8 cellular contexts compared by ENCODE assay signal in genomic region chr17:74750327-74751069, GRCh38. TPM values are rescaled to one million over a fixed set of nuclear protein-coding genes. Genes with fewer than 3 reads are reported as not detected.
DNase-seq lines count a peak whose midpoint lies in the region; ATAC-seq, FAIRE-seq and TF ChIP-seq lines count a peak whose summit lies in the region.

No MANE protein-coding gene starts in this region.

- H3K4me1 ChIP-seq in DND-41 (ENCODE audit: insufficient read depth, low read length) (peaks cover 65% of the 10 kb centered on the region), PC-9 (replicated peaks; ENCODE audit: insufficient read depth) (peaks cover 32% of the 10 kb centered on the region), pancreas (peaks cover 18 to 24% (median 23%) of the 10 kb centered on the region in 3 donors)

- peak overlapping the region; percentile 94 to 99 for H3K4me3 ChIP-seq in DND-41 (ENCODE audit: low read depth in 1 of 2, low read length in 2 of 2)
- H3K4me3 ChIP-seq in PC-9 = peak overlapping the region; percentile 99
- peak overlapping the region; percentile 55 to 98 (median 88) for H3K4me3 ChIP-seq in pancreas

- H3K79me2 ChIP-seq in DND-41 (ENCODE audit: insufficient read depth, low read length) (peaks cover 79% of the 10 kb centered on the region), PC-9 (ENCODE audit: low read depth) (peaks cover 62% of the 10 kb centered on the region)

- no TSS peak for BruUV-seq in PC-9 (replicated peaks; lab: Mats Ljungman, UMichigan)

- WGBS in pancreas, 2 donors = 8 to 15% methylated on average over 13 of the region's 13 CpGs

- H4K20me1 ChIP-seq in DND-41 (ENCODE audit: insufficient read depth, low read length) (peaks cover 67% of the 10 kb centered on the region), PC-9 (ENCODE audit: insufficient read depth) (peaks cover 15% of the 10 kb centered on the region)

- H3K9ac ChIP-seq in DND-41 (ENCODE audit: low read depth, low read length) = peak overlapping the region; percentile 98

- FAIRE-seq in pancreas (lab: Jason Lieb, UNC) = no peak

- no peak for ATAC-seq in DND-41 (ENCODE audit: insufficient read depth, low read depth)
- peak; percentile 7 for ATAC-seq in esophagus mucosa
- peak; percentile 71 to 78 (median 77) for ATAC-seq in pancreas
- ATAC-seq in HG03521 (IDR thresholded peaks at IDR 0.05; ENCODE audit: unreplicated experiment) = no peak
- no peak for ATAC-seq in HG03045 (IDR thresholded peaks at IDR 0.05; ENCODE audit: unreplicated experiment)

- in situ Hi-C loops in KBM-7 (cut with MboI; ENCODE audit: low pct_unique_long_range_greater_than_20kb, low sequenced_read_pairs) = no loop called here

- H3K27me3 ChIP-seq in DND-41 (ENCODE audit: insufficient read depth, low read length, poor library complexity) (no peaks in the 10 kb centered on the region), PC-9 (ENCODE audit: insufficient read depth, low read depth) (no peaks in the 10 kb centered on the region), pancreas (no peaks in the 10 kb centered on the region)

- H2AFZ ChIP-seq in DND-41 (ENCODE audit: low read depth, low read length) = no peak overlapping the region
- no peak overlapping the region for H2AFZ ChIP-seq in PC-9

- H3K9me2 ChIP-seq in PC-9 (ENCODE audit: insufficient read depth) = no peaks in the 10 kb centered on the region

- CTCF ChIA-PET in PC-9 (lab: Charles Lee) = interaction anchor here (0.6 to 1.5 kb wide), 5 partner anchors 20 to 199 kb away, joined by 3 to 13 read pairs (median 7); no protein-coding TSS in a partner anchor

- intact Hi-C loops in PC-9 (cut with micrococcal nuclease; ENCODE audit: unreplicated experiment) = loop anchor here (1.0 kb wide), 1 partner anchor 8 kb away; no protein-coding TSS in a partner anchor
- intact Hi-C loops in pancreas (cut with DNase I) = loop anchor here in 1 of 3 donors (2.0 kb wide), 1 partner anchor 18 kb away; no protein-coding TSS in a partner anchor

- peak overlapping the region; percentile 100 for H3K4me2 ChIP-seq in DND-41 (ENCODE audit: insufficient read depth, low read length)
- H3K4me2 ChIP-seq in PC-9 = peak overlapping the region; percentile 97

- peak; percentile 49 for DNase-seq in DND-41
- DNase-seq in PC-9 = peak; percentile 62 to 70
- peak; percentile 82 to 98 (median 94) for DNase-seq in pancreas
- DNase-seq in KBM-7 = no peak
- no peak for DNase-seq in NAMALWA (ENCODE audit: low spot score)

- peak; percentile 31 for TF ChIP-seq CTCF in DND-41 (IDR thresholded peaks at IDR 0.05; ENCODE audit: borderline replicate concordance, extremely low read depth, low read length, poor library complexity, severe bottlenecking)
- no peak for TF ChIP-seq CTCF in PC-9 (conservative IDR thresholded peaks at IDR 0.05)
- no peak for TF ChIP-seq CTCF in pancreas (IDR thresholded peaks at IDR 0.05)

- peaks cover 9% of the 10 kb centered on the region; the same call in 1 of the 2 replicates for H3F3A ChIP-seq in PC-9 (ENCODE audit: insufficient read depth, low read depth)

- H3K9me3 ChIP-seq in DND-41 (ENCODE audit: insufficient read depth, low read length, severe bottlenecking) (no peaks in the 10 kb centered on the region), PC-9 (ENCODE audit: insufficient read depth, low read depth) (no peaks in the 10 kb centered on the region), pancreas (no peaks in the 10 kb centered on the region)

- H3K36me3 ChIP-seq in DND-41 (ENCODE audit: insufficient read depth, low read length) (peaks cover 63% of the 10 kb centered on the region), PC-9 (ENCODE audit: low read depth) (peaks cover 5% of the 10 kb centered on the region; the same call in 1 of the 2 replicates), pancreas (no peaks in the 10 kb centered on the region)

- POLR2A ChIA-PET in PC-9 (lab: Charles Lee; ENCODE audit: unreplicated experiment) = interaction anchor here (0.9 kb wide), 1 partner anchor 9 kb away, joined by 7 read pairs; no protein-coding TSS in a partner anchor

- peak overlapping the region; percentile 92 for H3K27ac ChIP-seq in DND-41 (ENCODE audit: low read length)
- no peak overlapping the region for H3K27ac ChIP-seq in PC-9
- peak overlapping the region; percentile 88 to 97 (median 95) for H3K27ac ChIP-seq in pancreas

RNA-seq across cellular contexts. Expression of gene NHERF1, which starts 2.1 kb away (rescaled TPM):
- 83.6 and 105 TPM in 2 replicates for total RNA-seq in PC-9 (2021)
- 297 TPM for total RNA-seq in esophagus mucosa
- 10 to 100 TPM; 40.1 to 78.5 (median 55.9) TPM for total RNA-seq in pancreas
- 10 to 100 TPM; 48.9 to 91.9 TPM for polyA plus RNA-seq in pancreas

RNA-seq across cellular contexts. Expression of gene RAB37, which starts 13.4 kb away (rescaled TPM):
- total RNA-seq in PC-9 (2021) (not detected in 2 replicates), esophagus mucosa (0.96 TPM), pancreas (1 to 10 TPM in 3 of 6 donors, under 1 TPM in 3; 0.79 to 1.8 (median 1.2) TPM)
- 1 to 10 TPM; 1.3 to 3.1 TPM for polyA plus RNA-seq in pancreas

RNA-seq across cellular contexts. Expression of gene NAT9, which starts 25.6 kb away (rescaled TPM):
- total RNA-seq in PC-9 (2021) (31.5 and 37.6 TPM in 2 replicates), esophagus mucosa (14.6 TPM), pancreas (10 to 100 TPM; 14.4 to 27.6 (median 22.4) TPM)
- polyA plus RNA-seq in pancreas = 10 to 100 TPM; 38.3 to 38.5 TPM

RNA-seq across cellular contexts. Expression of gene CD300LF, which starts 37.8 kb away (rescaled TPM):
- not detected in 2 replicates for total RNA-seq in PC-9 (2021)
- 0.40 TPM for total RNA-seq in esophagus mucosa
- 1 to 10 TPM in 1 of 6 donors, under 1 TPM in 5; 0.19 to 4.7 (median 0.26) TPM for total RNA-seq in pancreas
- under 1 TPM; 0.28 to 0.42 TPM for polyA plus RNA-seq in pancreas

Comparison
In these comparisons a context has a peak if more than half of its experiments do, and no peak if none do; other contexts are left out.
1. ATAC-seq: peak in esophagus mucosa (single experiment) and pancreas (4 of 4); none in DND-41 (single experiment), HG03521 (single experiment) and HG03045 (single experiment).
2. DNase-seq: peak in DND-41 (single experiment), PC-9 (2 of 2) and pancreas (6 of 6); none in KBM-7 (single experiment) and NAMALWA (single experiment).
3. Peak in every context shown above with its lines, with median percentiles within 50 percentile points of each other: H3K4me3 ChIP-seq.